ENCODE assay signal across 18 cellular contexts in genomic region chr1:220347654-220348175, GRCh38.
"Had no signal": no experiment of that assay in that cellular context is flagged by ENCODE, and none has a peak within 500 bp of the region (broad histone marks: within the 10 kb centered on the region; RNA-seq: fewer than 3 reads in every experiment).

No MANE protein-coding gene starts in this region.

- H3K27ac ChIP-seq: esophagus squamous epithelium, spleen, transverse colon had no signal

- H3K9me3 ChIP-seq: esophagus squamous epithelium, spleen, transverse colon had no signal

- H3K36me3 ChIP-seq: esophagus squamous epithelium, spleen, transverse colon had no signal

- H3K9me3 Mint-ChIP-seq: activated B cell treated with CpG ODN at 0.5 μM for 24 hours; activated CD4-positive, alpha-beta T cell treated with anti-CD3 and anti-CD28 coated beads, Interleukin-2, amount 10 ng/mL, durations not matched to agents 24 days and 14 days; activated naive CD4-positive, alpha-beta T cell treated with anti-CD3 and anti-CD28 coated beads for 36 hours; activated T-helper 17 cell treated with anti-CD3 and anti-CD28 coated beads, Interleukin-2, amount 50 U/mL, for 72 hours; natural killer cell treated with Interleukin-12 subunit alpha and Interleukin-12 subunit beta and Interleukin-15 and Interleukin-18, amount 100 ng/mL, for 72 hours; stimulated activated naive B cell treated with anti-CD40 and anti-IgM and Interleukin-4, amounts not matched to agents 10 μg/mL and 1 μg/mL and 100 μg/mL, for 72 hours had no signal

- H3K4me1 ChIP-seq: esophagus squamous epithelium, spleen, transverse colon had no signal

- H3K36me3 Mint-ChIP-seq: natural killer cell treated with Interleukin-12 subunit alpha and Interleukin-12 subunit beta and Interleukin-15 and Interleukin-18, amount 100 ng/mL, for 72 hours; stimulated activated naive B cell treated with anti-CD40 and anti-IgM and Interleukin-4, amounts not matched to agents 10 μg/mL and 1 μg/mL and 100 μg/mL, for 72 hours had no signal

- DNase-seq: activated B cell treated with CpG ODN at 0.5 μM for 24 hours; activated CD4-positive, alpha-beta T cell treated with anti-CD3 and anti-CD28 coated beads, Interleukin-2, amount 10 ng/mL, durations not matched to agents 24 days and 14 days; activated CD8-positive, alpha-beta memory T cell treated with anti-CD3 and anti-CD28 coated beads for 24 hours; activated naive CD4-positive, alpha-beta T cell treated with anti-CD3 and anti-CD28 coated beads for 36 hours; esophagus squamous epithelium; foreskin fibroblast; head of caudate nucleus; mesenchymal stem cell; spleen; stimulated activated CD4-positive, alpha-beta T cell treated with anti-CD3 and anti-CD28 coated beads, Interleukin-1b, Interleukin-23, amount 100 ng/mL, for 48 hours; stimulated activated naive B cell treated with anti-CD40 and anti-IgM and Interleukin-4, amounts not matched to agents 10 μg/mL and 1 μg/mL and 100 μg/mL, for 72 hours; transverse colon had no signal

- ATAC-seq: activated T-helper 17 cell treated with anti-CD3 and anti-CD28 coated beads, Interleukin-2, amount 50 U/mL, for 72 hours; left lobe of liver; natural killer cell treated with Interleukin-12 subunit alpha and Interleukin-12 subunit beta and Interleukin-15 and Interleukin-18, amount 100 ng/mL, for 72 hours; sciatic nerve; stimulated activated naive B cell treated with anti-CD40 and anti-IgM and Interleukin-4, amounts not matched to agents 10 μg/mL and 1 μg/mL and 100 μg/mL, for 72 hours had no signal

- FAIRE-seq: colon, islet of Langerhans had no signal

- H3K27me3 ChIP-seq: esophagus squamous epithelium, transverse colon had no signal

- H3K4me3 ChIP-seq: esophagus squamous epithelium, spleen, transverse colon had no signal

- H3K4me1 Mint-ChIP-seq: activated B cell treated with CpG ODN at 0.5 μM for 24 hours; activated CD4-positive, alpha-beta T cell treated with anti-CD3 and anti-CD28 coated beads, Interleukin-2, amount 10 ng/mL, durations not matched to agents 24 days and 14 days; activated T-helper 17 cell treated with anti-CD3 and anti-CD28 coated beads, Interleukin-2, amount 50 U/mL, for 72 hours had no signal

- H3K27ac Mint-ChIP-seq: activated B cell treated with CpG ODN at 0.5 μM for 24 hours; activated CD4-positive, alpha-beta T cell treated with anti-CD3 and anti-CD28 coated beads, Interleukin-2, amount 10 ng/mL, durations not matched to agents 24 days and 14 days; activated naive CD4-positive, alpha-beta T cell treated with anti-CD3 and anti-CD28 coated beads for 36 hours; activated T-helper 17 cell treated with anti-CD3 and anti-CD28 coated beads, Interleukin-2, amount 50 U/mL, for 72 hours; natural killer cell treated with Interleukin-12 subunit alpha and Interleukin-12 subunit beta and Interleukin-15 and Interleukin-18, amount 100 ng/mL, for 72 hours; stimulated activated naive B cell treated with anti-CD40 and anti-IgM and Interleukin-4, amounts not matched to agents 10 μg/mL and 1 μg/mL and 100 μg/mL, for 72 hours had no signal

- H3K4me3 Mint-ChIP-seq: activated B cell treated with CpG ODN at 0.5 μM for 24 hours; activated CD4-positive, alpha-beta T cell treated with anti-CD3 and anti-CD28 coated beads, Interleukin-2, amount 10 ng/mL, durations not matched to agents 24 days and 14 days; activated naive CD4-positive, alpha-beta T cell treated with anti-CD3 and anti-CD28 coated beads for 36 hours; activated T-helper 17 cell treated with anti-CD3 and anti-CD28 coated beads, Interleukin-2, amount 50 U/mL, for 72 hours; natural killer cell treated with Interleukin-12 subunit alpha and Interleukin-12 subunit beta and Interleukin-15 and Interleukin-18, amount 100 ng/mL, for 72 hours; stimulated activated naive B cell treated with anti-CD40 and anti-IgM and Interleukin-4, amounts not matched to agents 10 μg/mL and 1 μg/mL and 100 μg/mL, for 72 hours had no signal
